31 cellular contexts compared by ENCODE assay signal in the genomic region with DNA sequence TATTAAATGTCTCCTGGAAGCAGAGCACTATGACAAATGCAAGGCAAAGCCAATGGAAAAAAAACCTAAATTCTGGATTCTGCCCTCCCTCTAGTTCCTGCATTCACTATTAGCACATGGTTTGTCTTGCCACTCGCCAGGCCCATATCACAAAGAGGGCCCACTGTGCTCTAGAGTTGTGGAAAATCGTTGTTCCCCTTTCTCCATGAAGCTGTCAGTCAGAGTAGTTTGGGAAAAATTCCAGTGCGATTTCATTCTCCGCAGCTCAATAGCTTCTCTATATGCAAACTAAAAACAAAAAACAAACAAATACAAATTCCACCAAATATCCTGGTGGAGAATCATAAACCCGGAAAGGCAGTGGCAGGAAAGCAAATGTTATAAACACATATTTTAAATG.
"Had no signal": no experiment of that assay in that cellular context is flagged by ENCODE, and none has a peak within 500 bp of the region (broad histone marks: within the 10 kb centered on the region; RNA-seq: fewer than 3 reads in every experiment).

No MANE protein-coding gene starts in this region.

- DNase-seq: activated CD4-positive, alpha-beta T cell treated with anti-CD3 and anti-CD28 coated beads, Interleukin-2, amount 10 ng/mL, durations not matched to agents 24 days and 14 days; activated CD4-positive, alpha-beta T cell treated with anti-CD3 and anti-CD28 coated beads, Interleukin-2, amount 50 U/mL, for 4 hours; activated CD8-positive, alpha-beta T cell treated with anti-CD3 and anti-CD28 coated beads for 36 hours; activated effector memory CD4-positive, alpha-beta T cell treated with anti-CD3 and anti-CD28 coated beads, Interleukin-2, amount 50 U/mL, for 16 hours; activated naive CD4-positive, alpha-beta T cell; activated naive CD4-positive, alpha-beta T cell treated with anti-CD3 and anti-CD28 coated beads, Interleukin-2, amount 50 U/mL, for 16 hours; activated naive CD8-positive, alpha-beta T cell treated with anti-CD3 and anti-CD28 coated beads for 36 hours; activated T-cell treated with anti-CD3 and anti-CD28 coated beads, Interleukin-2, amount 50 U/mL, for 1 hour; activated T-cell treated with anti-CD3 and anti-CD28 coated beads, Interleukin-2, amount 50 U/mL, for 72 hours; amniotic stem cell; NCI-H1092 treated with DMSO at 0.1 percent for 48 hours; NCI-H1417; NCI-H146; NCI-H187; NCI-H2029 treated with DMSO at 0.1 percent for 48 hours; NCI-H2107; NCI-H2171; NCI-H510A; NCI-H526; NCI-H748 treated with DMSO at 0.1 percent for 48 hours; NK-92 treated with Interleukin-12 subunit alpha and Interleukin-12 subunit beta, amount 100 ng/mL, for 24 hours; PC-3; Peyer's patch; RPMI8226; SHP77 treated with DMSO at 0.1 percent for 48 hours; SK-N-SH had no signal

- H3K36me3 Mint-ChIP-seq: activated naive CD8-positive, alpha-beta T cell treated with anti-CD3 and anti-CD28 coated beads for 36 hours had no signal

- H3K27ac ChIP-seq: ascending aorta, Peyer's patch, SJSA1 had no signal

- ATAC-seq: activated CD8-positive, alpha-beta T cell treated with anti-CD3 and anti-CD28 coated beads for 36 hours; activated T-cell treated with anti-CD3 and anti-CD28 coated beads, Interleukin-2, amount 50 U/mL, for 72 hours; activated T-helper 17 cell treated with anti-CD3 and anti-CD28 coated beads, Interleukin-2, amount 50 U/mL, for 72 hours; PC-3 had no signal

- H3K27ac Mint-ChIP-seq: activated CD4-positive, alpha-beta T cell treated with anti-CD3 and anti-CD28 coated beads, Interleukin-2, amount 10 ng/mL, durations not matched to agents 24 days and 14 days; activated CD8-positive, alpha-beta T cell treated with anti-CD3 and anti-CD28 coated beads for 36 hours; activated naive CD8-positive, alpha-beta T cell treated with anti-CD3 and anti-CD28 coated beads for 36 hours; activated T-cell treated with anti-CD3 and anti-CD28 coated beads, Interleukin-2, amount 50 U/mL, for 72 hours; activated T-helper 17 cell treated with anti-CD3 and anti-CD28 coated beads, Interleukin-2, amount 50 U/mL, for 72 hours; T-helper 1 cell treated with Interleukin-12 subunit alpha and Interleukin-12 subunit beta and Interleukin-4 antibody, amounts not matched to agents 30 μg/mL and 1 μg/mL, for 36 hours; T-helper 2 cell treated with Interferon-gamma antibody and Interleukin-4, amounts not matched to agents 5 μg/mL and 100 μg/mL, for 36 hours had no signal

- H3K9me3 Mint-ChIP-seq: activated CD4-positive, alpha-beta T cell treated with anti-CD3 and anti-CD28 coated beads, Interleukin-2, amount 10 ng/mL, durations not matched to agents 24 days and 14 days; activated CD8-positive, alpha-beta T cell treated with anti-CD3 and anti-CD28 coated beads for 36 hours; activated naive CD8-positive, alpha-beta T cell treated with anti-CD3 and anti-CD28 coated beads for 36 hours; activated T-cell treated with anti-CD3 and anti-CD28 coated beads, Interleukin-2, amount 50 U/mL, for 72 hours; activated T-helper 17 cell treated with anti-CD3 and anti-CD28 coated beads, Interleukin-2, amount 50 U/mL, for 72 hours; T-helper 1 cell treated with Interleukin-12 subunit alpha and Interleukin-12 subunit beta and Interleukin-4 antibody, amounts not matched to agents 30 μg/mL and 1 μg/mL, for 36 hours; T-helper 2 cell treated with Interferon-gamma antibody and Interleukin-4, amounts not matched to agents 5 μg/mL and 100 μg/mL, for 36 hours had no signal

- H3K4me1 Mint-ChIP-seq: activated CD4-positive, alpha-beta T cell treated with anti-CD3 and anti-CD28 coated beads, Interleukin-2, amount 10 ng/mL, durations not matched to agents 24 days and 14 days; activated naive CD8-positive, alpha-beta T cell treated with anti-CD3 and anti-CD28 coated beads for 36 hours; activated T-helper 17 cell treated with anti-CD3 and anti-CD28 coated beads, Interleukin-2, amount 50 U/mL, for 72 hours had no signal

- H3K4me3 Mint-ChIP-seq: activated CD4-positive, alpha-beta T cell treated with anti-CD3 and anti-CD28 coated beads, Interleukin-2, amount 10 ng/mL, durations not matched to agents 24 days and 14 days; activated CD8-positive, alpha-beta T cell treated with anti-CD3 and anti-CD28 coated beads for 36 hours; activated naive CD8-positive, alpha-beta T cell treated with anti-CD3 and anti-CD28 coated beads for 36 hours; activated T-cell treated with anti-CD3 and anti-CD28 coated beads, Interleukin-2, amount 50 U/mL, for 72 hours; activated T-helper 17 cell treated with anti-CD3 and anti-CD28 coated beads, Interleukin-2, amount 50 U/mL, for 72 hours; T-helper 1 cell treated with Interleukin-12 subunit alpha and Interleukin-12 subunit beta and Interleukin-4 antibody, amounts not matched to agents 30 μg/mL and 1 μg/mL, for 36 hours; T-helper 2 cell treated with Interferon-gamma antibody and Interleukin-4, amounts not matched to agents 5 μg/mL and 100 μg/mL, for 36 hours had no signal
